In genomic region chr9:89440548-89440947, GRCh38 we compare ENCODE assay signal across 10 cellular contexts. TPM values are rescaled to one million over a fixed set of nuclear protein-coding genes. Genes with fewer than 3 reads are reported as not detected.
DNase-seq lines count a peak whose midpoint lies in the region; ATAC-seq and TF ChIP-seq lines count a peak whose summit lies in the region.
"Had no signal": no experiment of that assay in that cellular context is flagged by ENCODE, and none has a peak within 500 bp of the region (broad histone marks: within the 10 kb centered on the region; RNA-seq: fewer than 3 reads in every experiment).

No MANE protein-coding gene starts in this region.

- no peak overlapping the region for H3K4me2 ChIP-seq in H9 (ENCODE audit: insufficient read depth, insufficient read length, low read length)

- H2AK5ac ChIP-seq in H9 (ENCODE audit: insufficient read length, low read length): no peak overlapping the region

- H3K9ac ChIP-seq in H9 (ENCODE audit: extremely low read depth, insufficient read length, low read length): no peak overlapping the region

- H3K27me3 ChIP-seq in H9 (ENCODE audit: insufficient read depth, low read length) (no peaks in the 10 kb centered on the region), esophagus squamous epithelium (no peaks in the 10 kb centered on the region), breast epithelium (no peaks in the 10 kb centered on the region), SJCRH30 (peaks cover 25% of the 10 kb centered on the region)

- H3K9me3 ChIP-seq in H9 (ENCODE audit: control insufficient read depth, low read depth, low read length) (no peaks in the 10 kb centered on the region), esophagus squamous epithelium (no peaks in the 10 kb centered on the region), breast epithelium (no peaks in the 10 kb centered on the region), SJCRH30 (replicated peaks) (no peaks in the 10 kb centered on the region)

- H3K4me3 ChIP-seq in esophagus squamous epithelium: peak overlapping the region in 2 of 4 donors; percentile 30 to 33
- no peak overlapping the region for H3K4me3 ChIP-seq in breast epithelium
- no peak overlapping the region for H3K4me3 ChIP-seq in SJCRH30

- peaks cover 4% of the 10 kb centered on the region for H3K23me2 ChIP-seq in H9 (ENCODE audit: insufficient read length, low read depth, low read length, poor library complexity, severe bottlenecking)

- H3K4me1 ChIP-seq in H9 (ENCODE audit: insufficient read depth, low read length) (peaks cover 11% of the 10 kb centered on the region; the same call in 1 of the 2 replicates), esophagus squamous epithelium (peaks cover 54 to 93% (median 56%) of the 10 kb centered on the region in 3 donors), breast epithelium (no peaks in the 10 kb centered on the region), SJCRH30 (no peaks in the 10 kb centered on the region)

- H4K5ac ChIP-seq in H9 (ENCODE audit: insufficient read length, low read depth, low read length): no peak overlapping the region

- peaks cover 0 to 4% (median 3%) of the 10 kb centered on the region in 3 experiments; a peak in 5 of 7 replicates for H3K36me3 Mint-ChIP-seq in H9 (ENCODE audit: insufficient read depth in 1 of 3, low read depth in 3 of 3)
- H3K36me3 Mint-ChIP-seq in T-cell: peaks cover 17% of the 10 kb centered on the region
- H3K36me3 Mint-ChIP-seq in stimulated activated naive B cell treated with anti-CD40 and anti-IgM and Interleukin-4, amounts not matched to agents 10 μg/mL and 1 μg/mL and 100 μg/mL, for 72 hours: peaks cover 25 to 46% of the 10 kb centered on the region in 2 donors

- TF ChIP-seq CTCF in H9 (conservative IDR thresholded peaks at IDR 0.05) (no peak), esophagus squamous epithelium (IDR thresholded peaks at IDR 0.05) (no peak), breast epithelium (IDR thresholded peaks at IDR 0.05) (no peak)

- H3K23ac ChIP-seq in H9 (ENCODE audit: insufficient read length, low read depth, low read length): no peak overlapping the region

- no peak overlapping the region for H4K8ac ChIP-seq in H9 (replicated peaks; ENCODE audit: insufficient read length, low read depth, low read length)

- peaks cover 6% of the 10 kb centered on the region; the same call in 1 of the 2 replicates for H3K79me2 ChIP-seq in H9 (ENCODE audit: insufficient read depth, low read length)

- no peak overlapping the region for H2BK20ac ChIP-seq in H9 (ENCODE audit: low read depth, low read length, poor library complexity, severe bottlenecking)

- H3T11ph ChIP-seq in H9 (ENCODE audit: low read length): no peak overlapping the region

- intact Hi-C loops in esophagus squamous epithelium (cut with DNase I) (no loop called here), breast epithelium (cut with DNase I; ENCODE audit: low total_unique reads) (no loop called here), sciatic nerve (cut with DNase I) (no loop called here)

- ATAC-seq in T-cell (replicated peaks in 1 of 4) (peak in 2 of 4 experiments; percentile 8 to 19), sciatic nerve (no peak)
- no peak for ATAC-seq in stimulated activated naive B cell treated with anti-CD40 and anti-IgM and Interleukin-4, amounts not matched to agents 10 μg/mL and 1 μg/mL and 100 μg/mL, for 72 hours (replicated peaks)

- H3K27me3 Mint-ChIP-seq in H9 (ENCODE audit: low read depth) (no peaks in the 10 kb centered on the region), T-cell (no peaks in the 10 kb centered on the region)
- no peaks in the 10 kb centered on the region for H3K27me3 Mint-ChIP-seq in stimulated activated naive B cell treated with anti-CD40 and anti-IgM and Interleukin-4, amounts not matched to agents 10 μg/mL and 1 μg/mL and 100 μg/mL, for 72 hours

- peak overlapping the region; percentile 5 for H3K18ac ChIP-seq in H9 (ENCODE audit: insufficient read length, low read depth, low read length)

- CTCF ChIA-PET in T-cell (lab: Charles Lee): interaction anchor here in 1 of 2 donors (0.7 kb wide), 1 partner anchor 108 kb away, joined by 3 read pairs; no protein-coding TSS in a partner anchor

- H2BK15ac ChIP-seq in H9 (ENCODE audit: low read depth, low read length): no peak overlapping the region

- DNase-seq in H9 (no peak), T-cell (peak in 2 of 34 experiments; percentile 31 to 39), esophagus squamous epithelium (lab: John Stamatoyannopoulos, UW) (no peak), breast epithelium (ENCODE audit: low spot score in 2 of 2) (no peak), SJCRH30 (no peak), sciatic nerve (ENCODE audit: low spot score) (no peak), GM19238 (ENCODE audit: insufficient read length, low spot score) (no peak)
- no peak for DNase-seq in stimulated activated naive B cell treated with anti-CD40 and anti-IgM and Interleukin-4, amounts not matched to agents 10 μg/mL and 1 μg/mL and 100 μg/mL, for 72 hours
- DNase-seq: amniotic stem cell, NCI-H345 had no signal

- no peak overlapping the region for H2AFZ ChIP-seq in H9 (ENCODE audit: low read length)

- H3K9me3 Mint-ChIP-seq in H9 (no peaks in the 10 kb centered on the region), T-cell (no peaks in the 10 kb centered on the region)
- no peaks in the 10 kb centered on the region for H3K9me3 Mint-ChIP-seq in stimulated activated naive B cell treated with anti-CD40 and anti-IgM and Interleukin-4, amounts not matched to agents 10 μg/mL and 1 μg/mL and 100 μg/mL, for 72 hours

- H3K27ac Mint-ChIP-seq in H9 (peak overlapping the region; percentile 89 to 93 (median 90); a peak in 6 of 7 replicates), T-cell (peak overlapping the region; percentile 92 to 94)
- peak overlapping the region; percentile 42 for H3K27ac Mint-ChIP-seq in stimulated activated naive B cell treated with anti-CD40 and anti-IgM and Interleukin-4, amounts not matched to agents 10 μg/mL and 1 μg/mL and 100 μg/mL, for 72 hours

- H2BK5ac ChIP-seq in H9 (ENCODE audit: insufficient read length, low read length): no peak overlapping the region

- no peak overlapping the region for H3K14ac ChIP-seq in H9 (ENCODE audit: insufficient read depth, low read length)

- H3K79me1 ChIP-seq in H9 (ENCODE audit: insufficient read depth, low read depth, low read length, poor library complexity, severe bottlenecking): no peaks in the 10 kb centered on the region

- no peak overlapping the region for H3K56ac ChIP-seq in H9 (ENCODE audit: insufficient read length, low read depth, low read length)

- H3K27ac ChIP-seq in H9 (ENCODE audit: insufficient read length, low read depth, low read length): no peak overlapping the region
- peak overlapping the region; percentile 86 to 92 (median 86) for H3K27ac ChIP-seq in esophagus squamous epithelium
- no peak overlapping the region for H3K27ac ChIP-seq in breast epithelium
- no peak overlapping the region for H3K27ac ChIP-seq in SJCRH30

- no peak overlapping the region for H2BK12ac ChIP-seq in H9 (ENCODE audit: insufficient read length, low read depth, low read length)

- no peak overlapping the region for H2BK120ac ChIP-seq in H9 (ENCODE audit: low read depth, low read length, poor library complexity, severe bottlenecking)

- H4K20me1 ChIP-seq in H9 (ENCODE audit: control insufficient read depth, insufficient read depth, insufficient read length): no peaks in the 10 kb centered on the region

- H3K4me1 Mint-ChIP-seq in H9 (peaks cover 60 to 69% of the 10 kb centered on the region in 2 experiments), T-cell (peaks cover 71 to 97% (median 96%) of the 10 kb centered on the region in 3 donors)
- peaks cover 72 to 94% of the 10 kb centered on the region in 2 donors for H3K4me1 Mint-ChIP-seq in stimulated activated naive B cell treated with anti-CD40 and anti-IgM and Interleukin-4, amounts not matched to agents 10 μg/mL and 1 μg/mL and 100 μg/mL, for 72 hours

- peak in 2 of 4 donors; percentile 5 to 9 for TF ChIP-seq POLR2A in esophagus squamous epithelium (IDR thresholded peaks at IDR 0.05)
- TF ChIP-seq POLR2A in breast epithelium (IDR thresholded peaks at IDR 0.05): no peak

- H3K4me3 Mint-ChIP-seq in H9 (no peak overlapping the region), T-cell (peak overlapping the region; percentile 43 to 67 (median 62))
- H3K4me3 Mint-ChIP-seq in stimulated activated naive B cell treated with anti-CD40 and anti-IgM and Interleukin-4, amounts not matched to agents 10 μg/mL and 1 μg/mL and 100 μg/mL, for 72 hours: peak overlapping the region in 1 of 2 donors; percentile 43

- no CpG with 5 or more reads among the region's 7 CpGs for WGBS in H9 (ENCODE audit: extremely low coverage, insufficient read length, low lambda C conversion rate)
- 35 to 62% methylated on average over 5 to 6 of the region's 7 CpGs for WGBS in esophagus squamous epithelium, 2 donors

- POLR2A ChIA-PET in T-cell (lab: Charles Lee): interaction anchor here (0.7 kb wide), 2 partner anchors 12 to 102 kb away, joined by 6 to 12 read pairs; no protein-coding TSS in a partner anchor

- H3K36me3 ChIP-seq in esophagus squamous epithelium (no peaks in the 10 kb centered on the region), breast epithelium (peaks cover 5% of the 10 kb centered on the region), SJCRH30 (no peaks in the 10 kb centered on the region)

- no peak overlapping the region for H3K4ac ChIP-seq in H9 (ENCODE audit: low read depth, low read length)

- H4K91ac ChIP-seq in H9 (ENCODE audit: insufficient read length, low read depth, low read length): no peak overlapping the region

RNA-seq across cellular contexts. Expression of gene SEMA4D, which starts 57.4 kb away (rescaled TPM):
- total RNA-seq in H9 (2021) (41.8 and 47.2 TPM in 2 replicates), T-cell (100 to 1,000 TPM; 347 to 585 (median 434) TPM), esophagus squamous epithelium (10 to 100 TPM; 12.8 to 52.0 (median 20.5) TPM), breast epithelium (10 to 100 TPM in 2 of 3 donors, 1 to 10 TPM in 1; 9.9 to 24.6 (median 16.1) TPM), sciatic nerve (35.8 TPM)
- 0.08 TPM in 1 of 2 replicates, not detected in the other for total RNA-seq in SJCRH30 (2014; rRNA removed; shearing (Covaris generic))

Comparison
In these comparisons a context has a peak if more than half of its experiments do, and no peak if none do; other contexts are left out.
1. H3K27ac ChIP-seq: peak in esophagus squamous epithelium (4 of 4); none in H9 (single experiment), breast epithelium (0 of 2) and SJCRH30 (single experiment).
2. H3K27ac Mint-ChIP-seq: peak in every context shown above with its lines; median percentile 93 in T-cell; 90 in H9; 42 in stimulated activated naive B cell treated with anti-CD40 and anti-IgM and Interleukin-4, amounts not matched to agents 10 μg/mL and 1 μg/mL and 100 μg/mL, for 72 hours.
3. H3K4me3 Mint-ChIP-seq: peak in T-cell (3 of 3); none in H9 (0 of 2).
4. RNA of gene SEMA4D, which starts 57.4 kb away (total RNA-seq): 347 to 585 TPM in T-cell, 41.8 to 47.2 TPM in H9, 35.8 TPM in sciatic nerve (single experiment), 12.8 to 52.0 TPM in esophagus squamous epithelium and 9.9 to 24.6 TPM in breast epithelium; 0.08 TPM in SJCRH30; every median in the first group is over 10 times any median in the second.